In the genomic region with DNA sequence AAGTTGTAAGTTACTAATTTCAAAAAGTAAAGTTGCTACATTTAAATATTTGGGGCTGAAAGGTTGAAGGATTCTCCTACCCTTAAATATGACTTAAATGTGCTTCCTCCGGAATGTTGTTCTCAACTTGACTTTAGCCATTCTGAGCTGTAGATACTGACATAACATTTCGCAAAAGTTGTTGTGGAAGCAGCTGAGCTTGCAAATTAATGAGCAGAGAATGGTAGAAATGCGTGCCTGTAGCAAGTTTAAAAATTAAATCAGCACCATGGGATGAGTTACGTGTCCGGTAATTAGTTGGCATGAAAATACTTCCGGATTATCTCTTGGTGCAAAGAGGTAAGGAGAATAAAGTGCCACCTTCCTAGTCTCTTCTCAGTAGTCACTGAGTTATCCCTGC, we compare ENCODE assay signal across 1 cellular context.
TF ChIP-seq lines count a peak whose summit lies in the region.

No MANE protein-coding gene starts in this region.

TF ChIP-seq in HepG2, 621 proteins besides CTCF, POLR2A, EP300 and RAD21 (continued from another document):
- no peak for TF ChIP-seq ZBED4 (CRISPR knock-in tag; IDR thresholded peaks at IDR 0.05; ENCODE audit: borderline replicate concordance)
